In genomic region chr2:121236101-121236640, GRCh38 we compare ENCODE assay signal across 21 cellular contexts. TPM values are rescaled to one million over a fixed set of nuclear protein-coding genes. Genes with fewer than 3 reads are reported as not detected.
A peak's percentile ranks its signal among the peaks of the same experiment; 100 is the strongest.
DNase-seq lines count a peak whose midpoint lies in the region; ATAC-seq, FAIRE-seq and TF ChIP-seq lines count a peak whose summit lies in the region.
"Had no signal": no experiment of that assay in that cellular context is flagged by ENCODE, and none has a peak within 500 bp of the region (broad histone marks: within the 10 kb centered on the region; RNA-seq: fewer than 3 reads in every experiment).

No MANE protein-coding gene starts in this region.

- H3K27me3 ChIP-seq in bronchial epithelial cell (ENCODE audit: control insufficient read depth, insufficient read depth, low read length) (no peaks in the 10 kb centered on the region), lower lobe of right lung (ENCODE audit: low read depth) (no peaks in the 10 kb centered on the region), spleen (replicated peaks in 1 of 7) (peaks cover 0 to 4% (median 0%) of the 10 kb centered on the region in 7 donors)

- POLR2A ChIA-PET in RWPE1 (lab: Yijun Ruan, JAX; ENCODE audit: low non-redundant PET), result no interaction called here

- H3K4me1 ChIP-seq in lower lobe of right lung, result no peaks in the 10 kb centered on the region
- H3K4me1 ChIP-seq in spleen, result no peaks in the 10 kb centered on the region
- H3K4me1 ChIP-seq: Caco-2 had no signal

- no peak overlapping the region for H3K27ac Mint-ChIP-seq in activated T-helper 17 cell treated with anti-CD3 and anti-CD28 coated beads, Interleukin-2, amount 50 U/mL, for 72 hours
- H3K27ac Mint-ChIP-seq: CD4-positive, alpha-beta T cell; GM23338; IgD-negative memory B cell had no signal

- H3K27ac ChIP-seq in RWPE1, result peak overlapping the region; percentile 26; the same call in 1 of the 2 replicates
- no peak overlapping the region for H3K27ac ChIP-seq in lower lobe of right lung
- H3K27ac ChIP-seq in spleen, result no peak overlapping the region
- H3K27ac ChIP-seq: C4-2B had no signal

- TF ChIP-seq CTCF in RWPE1 (conservative IDR thresholded peaks at IDR 0.05; ENCODE audit: low read depth) (no peak), bronchial epithelial cell (IDR thresholded peaks at IDR 0.05; ENCODE audit: insufficient read depth, low read length, severe bottlenecking) (no peak), lower lobe of right lung (IDR thresholded peaks at IDR 0.05) (no peak), spleen (IDR thresholded peaks at IDR 0.05 in 8 of 11, conservative IDR thresholded peaks at IDR 0.05 in 3 of 11) (no peak)

- CTCF ChIA-PET in RWPE1 (lab: Yijun Ruan, JAX), result no interaction called here

- no peaks in the 10 kb centered on the region for H3K9me3 Mint-ChIP-seq in activated T-helper 17 cell treated with anti-CD3 and anti-CD28 coated beads, Interleukin-2, amount 50 U/mL, for 72 hours
- H3K9me3 Mint-ChIP-seq: CD4-positive, alpha-beta T cell; GM23338; IgD-negative memory B cell had no signal

- 88 to 97% (median 91%) methylated on average over 11 to 13 of the region's 13 CpGs for WGBS in spleen, 5 donors

- H3K9me3 ChIP-seq in lower lobe of right lung (no peaks in the 10 kb centered on the region), spleen (no peaks in the 10 kb centered on the region)
- H3K9me3 ChIP-seq: Caco-2 had no signal

- no peaks in the 10 kb centered on the region for H3K36me3 Mint-ChIP-seq in activated T-helper 17 cell treated with anti-CD3 and anti-CD28 coated beads, Interleukin-2, amount 50 U/mL, for 72 hours (ENCODE audit: low read depth)

- DNase-seq in RWPE1 (ENCODE audit: low spot score), result no peak
- no peak for DNase-seq in bronchial epithelial cell (ENCODE audit: low read depth)
- peak; percentile 20 for DNase-seq in lower lobe of right lung
- DNase-seq in spleen, result peak; percentile 44
- DNase-seq in NCI-H226, result no peak
- DNase-seq: AML-193; Caco-2; CD4-positive, alpha-beta T cell; GDM1 had no signal

- no peaks in the 10 kb centered on the region for H3K4me1 Mint-ChIP-seq in activated T-helper 17 cell treated with anti-CD3 and anti-CD28 coated beads, Interleukin-2, amount 50 U/mL, for 72 hours
- H3K4me1 Mint-ChIP-seq: GM23338, IgD-negative memory B cell had no signal

- no peak for ATAC-seq in lower lobe of right lung
- no peak for ATAC-seq in activated T-helper 17 cell treated with anti-CD3 and anti-CD28 coated beads, Interleukin-2, amount 50 U/mL, for 72 hours (replicated peaks)
- no peak for ATAC-seq in HG02678 (IDR thresholded peaks at IDR 0.05; ENCODE audit: unreplicated experiment)
- ATAC-seq in HG03571 (IDR thresholded peaks at IDR 0.05; ENCODE audit: unreplicated experiment), result no peak
- ATAC-seq: GM23338 had no signal

- peaks cover 26% of the 10 kb centered on the region for H3K36me3 ChIP-seq in bronchial epithelial cell (ENCODE audit: control insufficient read depth, insufficient read depth, low read length)
- peaks cover 23% of the 10 kb centered on the region for H3K36me3 ChIP-seq in lower lobe of right lung
- H3K36me3 ChIP-seq in spleen, result peaks cover 0 to 56% (median 2%) of the 10 kb centered on the region in 6 donors

- intact Hi-C loops in lower lobe of right lung (cut with DNase I), result no loop called here
- intact Hi-C loops in spleen (cut with DNase I; ENCODE audit: low total_unique reads), result no loop called here

- H3K4me3 ChIP-seq in bronchial epithelial cell (ENCODE audit: low read depth, low read length), result no peak overlapping the region
- H3K4me3 ChIP-seq in lower lobe of right lung, result no peak overlapping the region
- H3K4me3 ChIP-seq in spleen, result no peak overlapping the region
- H3K4me3 ChIP-seq: GM23338 had no signal

- H3K27me3 Mint-ChIP-seq in activated T-helper 17 cell treated with anti-CD3 and anti-CD28 coated beads, Interleukin-2, amount 50 U/mL, for 72 hours, result peaks cover 5% of the 10 kb centered on the region
- H3K27me3 Mint-ChIP-seq: CD4-positive, alpha-beta T cell; IgD-negative memory B cell had no signal

- peak; percentile 97 for FAIRE-seq in bronchial epithelial cell (lab: Jason Lieb, UNC)
- FAIRE-seq: A204.1, D721Med, GM12892, GM18507, H54, HTR-8/SVneo had no signal

- TF ChIP-seq POLR2A in spleen (IDR thresholded peaks at IDR 0.05), result no peak

- no peak overlapping the region for H3K4me3 Mint-ChIP-seq in activated T-helper 17 cell treated with anti-CD3 and anti-CD28 coated beads, Interleukin-2, amount 50 U/mL, for 72 hours
- H3K4me3 Mint-ChIP-seq: CD4-positive, alpha-beta T cell; GM23338 had no signal

RNA-seq across cellular contexts. Expression of gene TFCP2L1, which starts 48.8 kb away (rescaled TPM):
- total RNA-seq in bronchial epithelial cell (5.5 and 10.6 TPM in 2 replicates), lower lobe of right lung (19.2 TPM), spleen (1 to 10 TPM; 2.4 to 8.9 (median 5.2) TPM)
- polyA plus RNA-seq in spleen, result 1 to 10 TPM in 1 of 3 donors, under 1 TPM in 2; 0.15 to 1.8 (median 0.39) TPM
- under 1 TPM in 1 of 2 donors, not detected in 1; 0.03 TPM for total RNA-seq in activated T-helper 17 cell treated with anti-CD3 and anti-CD28 coated beads, Interleukin-2, amount 50 U/mL, for 72 hours

Comparison
In these comparisons a context has a peak if more than half of its experiments do, and no peak if none do; other contexts are left out.
1. DNase-seq: peak in lower lobe of right lung (single experiment) and spleen (single experiment); none in RWPE1 (single experiment), bronchial epithelial cell (single experiment) and NCI-H226 (single experiment).